8 cellular contexts compared by ENCODE assay signal in the genomic region with DNA sequence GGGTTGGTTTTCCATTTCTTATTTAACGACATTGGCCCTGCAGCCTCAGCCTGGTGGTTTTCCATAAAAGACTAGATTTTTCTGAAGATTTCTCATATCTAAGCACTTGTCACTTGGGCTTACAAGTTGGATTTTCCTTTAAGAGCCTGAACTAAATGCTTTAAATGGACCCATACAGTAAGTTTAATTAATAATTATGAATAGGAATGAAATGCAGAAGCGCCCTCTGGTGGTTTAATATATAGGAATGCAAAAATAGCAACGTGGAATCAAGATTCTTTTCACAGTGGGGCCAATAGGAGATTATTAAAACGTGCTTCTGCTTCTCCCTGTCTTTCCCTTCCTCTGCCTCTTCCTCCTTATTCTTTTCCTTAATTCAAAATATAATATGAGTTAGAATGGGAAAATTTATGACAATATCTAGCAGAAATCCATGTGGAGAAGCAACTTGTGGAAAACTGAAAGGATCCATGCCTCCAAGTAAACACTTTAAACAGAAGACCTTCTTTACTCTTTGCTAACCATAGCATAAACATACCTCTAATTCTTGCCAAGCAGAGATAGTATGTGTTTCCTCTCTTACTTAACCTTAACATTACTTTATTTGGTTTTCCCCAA.
DNase-seq lines count a peak whose midpoint lies in the region; ATAC-seq and TF ChIP-seq lines count a peak whose summit lies in the region.

No MANE protein-coding gene starts in this region.

- no peak overlapping the region for H3K27ac ChIP-seq in GM23248
- H3K27ac ChIP-seq in prostate gland, result no peak overlapping the region

- no peaks in the 10 kb centered on the region for H3K27me3 ChIP-seq in GM23248 (replicated peaks; ENCODE audit: insufficient read depth)
- no peaks in the 10 kb centered on the region for H3K27me3 ChIP-seq in prostate gland (replicated peaks; ENCODE audit: insufficient read depth)

- H3K79me2 ChIP-seq in GM23248 (ENCODE audit: insufficient read depth), result no peaks in the 10 kb centered on the region

- H3K4me1 ChIP-seq in GM23248 (ENCODE audit: insufficient read depth), result no peaks in the 10 kb centered on the region
- H3K4me1 ChIP-seq in prostate gland (replicated peaks), result no peaks in the 10 kb centered on the region

- no peak overlapping the region for H3K9ac ChIP-seq in GM23248

- TF ChIP-seq CTCF in epithelial cell of proximal tubule (conservative IDR thresholded peaks at IDR 0.05; ENCODE audit: low read depth, low read length) (peak; percentile 64), prostate gland (IDR thresholded peaks at IDR 0.05) (peak in 3 of 4 experiments; percentile 58 to 82 (median 64)), lower leg skin (IDR thresholded peaks at IDR 0.05) (no peak)

- in situ Hi-C loops in GM23248 (cut with MboI), result no loop called here

- H3K4me3 ChIP-seq in GM23248 (no peak overlapping the region), epithelial cell of proximal tubule (ENCODE audit: low read depth, low read length) (no peak overlapping the region), prostate gland (no peak overlapping the region), lower leg skin (ENCODE audit: low read depth, poor library complexity, severe bottlenecking) (no peak overlapping the region)

- H3K36me3 ChIP-seq in GM23248 (ENCODE audit: low read depth), result no peaks in the 10 kb centered on the region
- H3K36me3 ChIP-seq in prostate gland, result no peaks in the 10 kb centered on the region

- no peak overlapping the region for H3K4me2 ChIP-seq in GM23248 (ENCODE audit: unreplicated experiment)

- no peaks in the 10 kb centered on the region for H3K9me2 ChIP-seq in GM23248 (ENCODE audit: insufficient read depth)

- no peak for ATAC-seq in GM21723 (IDR thresholded peaks at IDR 0.05; ENCODE audit: unreplicated experiment)

- intact Hi-C loops in prostate gland (cut with DNase I), result no loop called here
- intact Hi-C loops in lower leg skin (cut with DNase I; ENCODE audit: low total_unique reads), result no loop called here

- no peaks in the 10 kb centered on the region for H3F3A ChIP-seq in GM23248 (ENCODE audit: insufficient read depth)

- H3K9me3 ChIP-seq in GM23248 (ENCODE audit: low read depth), result no peaks in the 10 kb centered on the region
- no peaks in the 10 kb centered on the region for H3K9me3 ChIP-seq in prostate gland

- H2AFZ ChIP-seq in GM23248, result no peak overlapping the region

- no peaks in the 10 kb centered on the region for H4K20me1 ChIP-seq in GM23248 (ENCODE audit: insufficient read depth)

- WGBS in GM23248 (ENCODE audit: low coverage in 1 of 2, low lambda C conversion rate in 2 of 2, missing lambda C conversion rate in 2 of 2), 2 experiments, result 10 to 12% methylated on average over 4 of the region's 4 CpGs
- WGBS in prostate gland, result 23% methylated on average over 4 of the region's 4 CpGs
- 20 to 26% methylated on average over 4 of the region's 4 CpGs for WGBS in lower leg skin, 2 donors

- peak; percentile 18 for DNase-seq in A172 (ENCODE audit: low spot score)
- DNase-seq in GM23248, result peak; percentile 55
- peak; percentile 59 for DNase-seq in NCI-H748 treated with DMSO at 0.1 percent for 48 hours (lab: John Stamatoyannopoulos, UW)
- no peak for DNase-seq in epithelial cell of proximal tubule (ENCODE audit: low read depth)
- no peak for DNase-seq in prostate gland (ENCODE audit: low spot score)
- no peak for DNase-seq in COLO829 (ENCODE audit: low spot score)
- DNase-seq in lower leg skin (ENCODE audit: low spot score in 2 of 2), result no peak

- TF ChIP-seq POLR2A in prostate gland (IDR thresholded peaks at IDR 0.05) (no peak), lower leg skin (IDR thresholded peaks at IDR 0.05) (no peak)

Comparison
In these comparisons a context has a peak if more than half of its experiments do, and no peak if none do; other contexts are left out.
1. DNase-seq: peak in A172 (single experiment), GM23248 (single experiment) and NCI-H748 treated with DMSO at 0.1 percent for 48 hours (single experiment); none in epithelial cell of proximal tubule (single experiment), prostate gland (single experiment), COLO829 (single experiment) and lower leg skin (0 of 2).
2. CTCF ChIP-seq: peak in epithelial cell of proximal tubule (single experiment) and prostate gland (3 of 4); none in lower leg skin (0 of 3).